Comparison of ENCODE assay signal across 1 cellular context in genomic region chr1:153968000-153968363, GRCh38.
TF ChIP-seq lines count a peak whose summit lies in the region.

No MANE protein-coding gene starts in this region.

TF ChIP-seq in HepG2, 621 proteins besides CTCF, POLR2A, EP300 and RAD21:
- TF ChIP-seq, protein P1, sequence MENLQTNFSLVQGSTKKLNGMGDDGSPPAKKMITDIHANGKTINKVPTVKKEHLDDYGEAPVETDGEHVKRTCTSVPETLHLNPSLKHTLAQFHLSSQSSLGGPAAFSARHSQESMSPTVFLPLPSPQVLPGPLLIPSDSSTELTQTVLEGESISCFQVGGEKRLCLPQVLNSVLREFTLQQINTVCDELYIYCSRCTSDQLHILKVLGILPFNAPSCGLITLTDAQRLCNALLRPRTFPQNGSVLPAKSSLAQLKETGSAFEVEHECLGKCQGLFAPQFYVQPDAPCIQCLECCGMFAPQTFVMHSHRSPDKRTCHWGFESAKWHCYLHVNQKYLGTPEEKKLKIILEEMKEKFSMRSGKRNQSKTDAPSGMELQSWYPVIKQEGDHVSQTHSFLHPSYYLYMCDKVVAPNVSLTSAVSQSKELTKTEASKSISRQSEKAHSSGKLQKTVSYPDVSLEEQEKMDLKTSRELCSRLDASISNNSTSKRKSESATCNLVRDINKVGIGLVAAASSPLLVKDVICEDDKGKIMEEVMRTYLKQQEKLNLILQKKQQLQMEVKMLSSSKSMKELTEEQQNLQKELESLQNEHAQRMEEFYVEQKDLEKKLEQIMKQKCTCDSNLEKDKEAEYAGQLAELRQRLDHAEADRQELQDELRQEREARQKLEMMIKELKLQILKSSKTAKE (CRISPR knock-in tag; IDR thresholded peaks at IDR 0.05; ENCODE audit: borderline replicate concordance), result no peak
- 0 out of 2 replicates have a peak, but pooled peaks have one; percentile 11 for TF ChIP-seq ZNF264 (CRISPR knock-in tag; IDR thresholded peaks at IDR 0.05)
- TF ChIP-seq ZFP36L1 (CRISPR knock-in tag; IDR thresholded peaks at IDR 0.05), result 0 out of 2 replicates have a peak, but pooled peaks have one; percentile 18
- 0 out of 2 replicates have a peak, but pooled peaks have one; percentile 1 for TF ChIP-seq ARID2 (CRISPR knock-in tag; IDR thresholded peaks at IDR 0.05; ENCODE audit: borderline replicate concordance)
- 0 out of 2 replicates have a peak, but pooled peaks have one; percentile 3 for TF ChIP-seq ZNF331 (CRISPR knock-in tag; IDR thresholded peaks at IDR 0.05)
- peak; percentile 7 for TF ChIP-seq XRCC5 (optimal IDR thresholded peaks at IDR 0.05; ENCODE audit: low read length)
- TF ChIP-seq ATF1 (CRISPR knock-in tag; IDR thresholded peaks at IDR 0.05), result peak; percentile 21
- TF ChIP-seq ZNF740 (CRISPR knock-in tag; IDR thresholded peaks at IDR 0.05), result 0 out of 2 replicates have a peak, but pooled peaks have one; percentile 46
- TF ChIP-seq, protein P2, sequence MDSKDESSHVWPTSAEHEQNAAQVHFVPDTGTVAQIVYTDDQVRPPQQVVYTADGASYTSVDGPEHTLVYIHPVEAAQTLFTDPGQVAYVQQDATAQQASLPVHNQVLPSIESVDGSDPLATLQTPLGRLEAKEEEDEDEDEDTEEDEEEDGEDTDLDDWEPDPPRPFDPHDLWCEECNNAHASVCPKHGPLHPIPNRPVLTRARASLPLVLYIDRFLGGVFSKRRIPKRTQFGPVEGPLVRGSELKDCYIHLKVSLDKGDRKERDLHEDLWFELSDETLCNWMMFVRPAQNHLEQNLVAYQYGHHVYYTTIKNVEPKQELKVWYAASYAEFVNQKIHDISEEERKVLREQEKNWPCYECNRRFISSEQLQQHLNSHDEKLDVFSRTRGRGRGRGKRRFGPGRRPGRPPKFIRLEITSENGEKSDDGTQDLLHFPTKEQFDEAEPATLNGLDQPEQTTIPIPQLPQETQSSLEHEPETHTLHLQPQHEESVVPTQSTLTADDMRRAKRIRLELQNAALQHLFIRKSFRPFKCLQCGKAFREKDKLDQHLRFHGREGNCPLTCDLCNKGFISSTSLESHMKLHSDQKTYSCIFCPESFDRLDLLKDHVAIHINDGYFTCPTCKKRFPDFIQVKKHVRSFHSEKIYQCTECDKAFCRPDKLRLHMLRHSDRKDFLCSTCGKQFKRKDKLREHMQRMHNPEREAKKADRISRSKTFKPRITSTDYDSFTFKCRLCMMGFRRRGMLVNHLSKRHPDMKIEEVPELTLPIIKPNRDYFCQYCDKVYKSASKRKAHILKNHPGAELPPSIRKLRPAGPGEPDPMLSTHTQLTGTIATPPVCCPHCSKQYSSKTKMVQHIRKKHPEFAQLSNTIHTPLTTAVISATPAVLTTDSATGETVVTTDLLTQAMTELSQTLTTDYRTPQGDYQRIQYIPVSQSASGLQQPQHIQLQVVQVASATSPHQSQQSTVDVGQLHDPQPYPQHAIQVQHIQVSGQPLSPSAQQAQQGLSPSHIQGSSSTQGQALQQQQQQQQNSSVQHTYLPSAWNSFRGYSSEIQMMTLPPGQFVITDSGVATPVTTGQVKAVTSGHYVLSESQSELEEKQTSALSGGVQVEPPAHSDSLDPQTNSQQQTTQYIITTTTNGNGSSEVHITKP (CRISPR knock-in tag; IDR thresholded peaks at IDR 0.05; ENCODE audit: low read depth), result 0 out of 2 replicates have a peak, but pooled peaks have one; percentile 1
- no peak for TF ChIP-seq REPIN1 (CRISPR knock-in tag; IDR thresholded peaks at IDR 0.05; ENCODE audit: borderline replicate concordance, low read depth)
- 0 out of 2 replicates have a peak, but pooled peaks have one; percentile 7 for TF ChIP-seq TOPORS (CRISPR knock-in tag; IDR thresholded peaks at IDR 0.05)
- 0 out of 2 replicates have a peak, but pooled peaks have one; percentile 6 for TF ChIP-seq FOXC1 (CRISPR knock-in tag; IDR thresholded peaks at IDR 0.05; ENCODE audit: borderline replicate concordance)
- TF ChIP-seq ZNF333 (CRISPR knock-in tag; IDR thresholded peaks at IDR 0.05; ENCODE audit: borderline replicate concordance), result 0 out of 2 replicates have a peak, but pooled peaks have one; percentile 9
- peak; percentile 25; the same call in 1 of the 2 replicates for TF ChIP-seq SNAPC5 (CRISPR knock-in tag; IDR thresholded peaks at IDR 0.05; ENCODE audit: borderline replicate concordance)
- TF ChIP-seq ZBTB40 (IDR thresholded peaks at IDR 0.05), result no peak
- TF ChIP-seq ZBTB40 (CRISPR knock-in tag; IDR thresholded peaks at IDR 0.05), result no peak
- no peak for TF ChIP-seq GZF1 (CRISPR knock-in tag; IDR thresholded peaks at IDR 0.05)
